Comparison of ENCODE assay signal across 16 cellular contexts in the genomic region with DNA sequence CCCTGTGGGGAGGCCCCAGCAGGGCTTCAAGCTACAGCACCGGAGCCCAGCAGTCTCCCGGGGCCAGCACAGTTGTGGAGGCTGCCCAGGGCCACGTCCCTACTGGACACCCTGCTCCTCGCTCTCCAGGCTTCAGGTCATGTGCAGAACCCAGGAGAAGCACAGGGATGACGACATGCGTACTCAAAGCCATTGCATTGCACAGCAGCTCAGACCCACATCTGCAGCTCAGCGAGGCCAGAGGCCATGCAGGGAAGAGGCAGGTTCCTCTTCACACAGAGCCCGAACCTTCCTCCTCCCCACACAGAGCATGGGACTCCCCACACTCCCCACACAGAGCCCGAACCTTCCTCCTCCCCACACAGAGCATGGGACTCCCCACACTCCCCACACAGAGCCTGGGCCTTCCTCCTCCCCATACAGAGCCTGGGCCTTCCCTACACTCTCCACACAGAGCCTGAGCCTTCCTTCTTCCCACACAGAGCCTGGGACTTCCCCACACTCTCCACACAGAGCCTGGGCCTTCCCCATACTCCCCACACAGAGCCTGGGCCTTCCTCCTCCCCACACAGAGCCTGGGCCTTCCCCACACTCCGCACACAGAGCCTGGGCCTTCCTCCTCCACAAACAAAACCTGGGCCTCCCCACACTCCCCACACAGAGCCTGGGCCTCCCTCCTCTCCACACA. TPM values are rescaled to one million over a fixed set of nuclear protein-coding genes. Genes with fewer than 3 reads are reported as not detected.
DNase-seq lines count a peak whose midpoint lies in the region; ATAC-seq, FAIRE-seq and TF ChIP-seq lines count a peak whose summit lies in the region.
"Had no signal": no experiment of that assay in that cellular context is flagged by ENCODE, and none has a peak within 500 bp of the region (broad histone marks: within the 10 kb centered on the region; RNA-seq: fewer than 3 reads in every experiment).

No MANE protein-coding gene starts in this region.

- DNase-seq in activated CD4-positive, alpha-beta T cell treated with anti-CD3 and anti-CD28 coated beads for 48 hours: peak; percentile 33
- no peak for DNase-seq in activated CD4-positive, alpha-beta T cell treated with anti-CD3 and anti-CD28 coated beads, Interleukin-2, amount 50 U/mL, for 1 hour
- no peak for DNase-seq in GM12891 (ENCODE audit: insufficient read length, low spot score)
- DNase-seq in UCSD-AML1 (lab: John Stamatoyannopoulos, UW; ENCODE audit: unreplicated experiment): peak; percentile 56
- DNase-seq in naive B cell: no peak
- no peak for DNase-seq in NCI-H1436 (lab: John Stamatoyannopoulos, UW)
- DNase-seq in SHP77 treated with DMSO at 0.1 percent for 48 hours (lab: John Stamatoyannopoulos, UW): no peak
- DNase-seq in glutamatergic neuron: no peak
- DNase-seq: 8988T, DND-41, islet precursor cell, KG1, NCI-H1417 treated with DMSO at 0.1 percent for 48 hours had no signal

- ATAC-seq in naive B cell (ENCODE audit: low read depth in 2 of 2): peak; percentile 25 to 46
- ATAC-seq: esophagus mucosa had no signal

- peak overlapping the region in 2 of 8 donors; percentile 20 to 59 for H3K4me3 Mint-ChIP-seq in naive B cell
- H3K4me3 Mint-ChIP-seq in glutamatergic neuron (ENCODE audit: unreplicated experiment): no peak overlapping the region
- H3K4me3 Mint-ChIP-seq: CD14-positive monocyte had no signal

- TF ChIP-seq POLR2A in GM12891 (IDR thresholded peaks at IDR 0.05; ENCODE audit: low read depth, low read length): no peak

- H3K27me3 Mint-ChIP-seq in naive B cell (peaks cover 0 to 11% (median 0%) of the 10 kb centered on the region in 3 donors), glutamatergic neuron (ENCODE audit: unreplicated experiment) (peaks cover 3% of the 10 kb centered on the region)

- H3K9me3 Mint-ChIP-seq in naive B cell (peaks cover 0 to 2% (median 0%) of the 10 kb centered on the region in 7 donors), glutamatergic neuron (ENCODE audit: unreplicated experiment) (peaks cover 3% of the 10 kb centered on the region)

- H3K36me3 Mint-ChIP-seq in naive B cell (no peaks in the 10 kb centered on the region), glutamatergic neuron (ENCODE audit: unreplicated experiment) (peaks cover 4% of the 10 kb centered on the region)
- H3K36me3 Mint-ChIP-seq: CD14-positive monocyte had no signal

- peaks cover 20 to 22% (median 20%) of the 10 kb centered on the region in 3 donors for H3K4me1 Mint-ChIP-seq in naive B cell
- H3K4me1 Mint-ChIP-seq in glutamatergic neuron (ENCODE audit: low read depth, unreplicated experiment): peaks cover 3% of the 10 kb centered on the region
- H3K4me1 Mint-ChIP-seq: CD14-positive monocyte had no signal

- H3K27ac Mint-ChIP-seq in naive B cell: peak overlapping the region in 5 of 6 donors; percentile 24 to 91 (median 47)
- H3K27ac Mint-ChIP-seq in glutamatergic neuron (ENCODE audit: unreplicated experiment): no peak overlapping the region

- peak; percentile 85 for FAIRE-seq in GM12891 (lab: Jason Lieb, UNC)

- TF ChIP-seq CTCF in glutamatergic neuron (IDR thresholded peaks at IDR 0.05; ENCODE audit: partially characterized antibody, unreplicated experiment): no peak

TF ChIP-seq in GM12891, 5 proteins besides CTCF, POLR2A, EP300 and RAD21:
- TF ChIP-seq SPI1 (IDR thresholded peaks at IDR 0.05; ENCODE audit: low read depth, low read length) (0 out of 2 replicates have a peak, but pooled peaks have one; percentile 18), POU2F2 (IDR thresholded peaks at IDR 0.05; ENCODE audit: low read depth, low read length) (no peak)
TF ChIP-seq in GM12891: peak in this region for 1.

RNA-seq across cellular contexts. Expression of a gene that starts 12.3 kb away (rescaled TPM):
- 1.5 TPM for polyA plus RNA-seq in GM12891 (2012; ENCODE audit: low read depth, missing spikeins)
- under 1 TPM in 1 of 6 donors, not detected in 5; 0.05 TPM for polyA plus RNA-seq in naive B cell (ENCODE audit: low read depth in 6 of 6)
- 5.2 TPM for total RNA-seq in glutamatergic neuron (ENCODE audit: unreplicated experiment)
- total RNA-seq: skeletal muscle tissue had no signal
- polyA plus RNA-seq: CD14-positive monocyte had no signal

Comparison
In these comparisons a context has a peak if more than half of its experiments do, and no peak if none do; other contexts are left out.
1. DNase-seq: peak in activated CD4-positive, alpha-beta T cell treated with anti-CD3 and anti-CD28 coated beads for 48 hours (single experiment) and UCSD-AML1 (single experiment); none in activated CD4-positive, alpha-beta T cell treated with anti-CD3 and anti-CD28 coated beads, Interleukin-2, amount 50 U/mL, for 1 hour (single experiment), GM12891 (single experiment), naive B cell (single experiment), NCI-H1436 (single experiment), SHP77 treated with DMSO at 0.1 percent for 48 hours (single experiment) and glutamatergic neuron (single experiment).